22 cellular contexts compared by ENCODE assay signal in the genomic region with DNA sequence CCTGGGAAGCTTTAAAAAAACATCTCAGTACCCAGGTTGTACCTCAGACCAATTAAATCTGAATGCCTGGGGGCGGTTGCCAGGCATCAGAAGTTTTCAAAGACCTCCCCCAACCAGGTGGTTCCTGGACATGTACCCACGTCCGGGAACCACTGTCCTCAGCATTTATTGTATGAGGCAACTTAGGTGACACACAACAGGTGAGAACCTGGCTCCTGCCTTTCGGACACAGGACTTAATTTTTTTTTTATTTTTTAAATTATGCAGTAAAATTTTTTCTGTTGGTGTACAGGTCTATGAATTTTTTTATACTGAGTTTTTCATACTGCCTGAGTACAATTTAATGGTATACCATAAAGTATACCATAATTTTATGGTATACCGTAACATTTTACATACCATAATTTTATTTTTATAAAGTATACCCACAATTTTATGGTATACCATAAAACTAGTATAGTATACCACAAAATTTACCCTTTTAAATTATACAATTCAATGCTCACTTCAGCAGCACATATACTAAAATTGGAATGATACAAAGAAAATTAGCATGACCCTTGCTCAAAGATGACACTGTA. TPM values are rescaled to one million over a fixed set of nuclear protein-coding genes. Genes with fewer than 3 reads are reported as not detected.
A peak's percentile ranks its signal among the peaks of the same experiment; 100 is the strongest.
DNase-seq lines count a peak whose midpoint lies in the region; ATAC-seq and TF ChIP-seq lines count a peak whose summit lies in the region.
"Had no signal": no experiment of that assay in that cellular context is flagged by ENCODE, and none has a peak within 500 bp of the region (broad histone marks: within the 10 kb centered on the region; RNA-seq: fewer than 3 reads in every experiment).

No MANE protein-coding gene starts in this region.

- no peak for TF ChIP-seq CTCF in RWPE2 (IDR thresholded peaks at IDR 0.05; ENCODE audit: poor library complexity, severe bottlenecking)

- H3K4me1 ChIP-seq in RWPE2 (ENCODE audit: insufficient read depth, poor library complexity, severe bottlenecking) (peaks cover 38% of the 10 kb centered on the region), mesodermal cell (ENCODE audit: control insufficient read depth, insufficient read depth, low read length, poor library complexity, severe bottlenecking) (peaks cover 26% of the 10 kb centered on the region), thymus (ENCODE audit: control insufficient read depth, insufficient read depth, low read length) (no peaks in the 10 kb centered on the region)
- H3K4me1 ChIP-seq: colonic mucosa, sigmoid colon had no signal

- H3K4me3 ChIP-seq in RWPE2 (ENCODE audit: severe bottlenecking) (no peak overlapping the region), mesodermal cell (ENCODE audit: extremely low read depth, insufficient read depth, low read length, poor library complexity, severe bottlenecking) (no peak overlapping the region), thymus (ENCODE audit: low read length) (no peak overlapping the region)
- H3K4me3 ChIP-seq: colonic mucosa, MG63, sigmoid colon, transverse colon had no signal

- no peaks in the 10 kb centered on the region for H3K27me3 ChIP-seq in RWPE2 (ENCODE audit: insufficient read depth, poor library complexity, severe bottlenecking)
- no peaks in the 10 kb centered on the region for H3K27me3 ChIP-seq in thymus (ENCODE audit: control insufficient read depth, insufficient read depth)
- H3K27me3 ChIP-seq: colonic mucosa, MG63, sigmoid colon, transverse colon had no signal

- ATAC-seq in RWPE2 (ENCODE audit: low read depth) (no peak), esophagus mucosa (peak; percentile 57)
- ATAC-seq: activated T-cell treated with anti-CD3 and anti-CD28 coated beads, Interleukin-2, amount 50 U/mL, for 72 hours; natural killer cell; SK-N-SH treated with all-trans-retinoic acid at 6 μM for 48 hours had no signal

- peak overlapping the region; percentile 97 for H3K27ac ChIP-seq in RWPE2 (ENCODE audit: poor library complexity, severe bottlenecking)
- peak overlapping the region; percentile 77 for H3K27ac ChIP-seq in mesodermal cell (ENCODE audit: low read depth, low read length, severe bottlenecking)
- H3K27ac ChIP-seq in thymus (ENCODE audit: low read depth), result peak overlapping the region; percentile 6
- H3K27ac ChIP-seq: colonic mucosa, sigmoid colon, transverse colon had no signal

- DNase-seq in RWPE2 (ENCODE audit: low spot score) (no peak), occipital lobe (lab: John Stamatoyannopoulos, UW) (no peak), SK-N-DZ (ENCODE audit: low spot score) (no peak)
- no peak for DNase-seq in activated CD4-positive, alpha-beta T cell treated with anti-CD3 and anti-CD28 coated beads for 1 hour
- DNase-seq: activated CD4-positive, alpha-beta T cell treated with anti-CD3 and anti-CD28 coated beads for 48 hours; activated naive CD4-positive, alpha-beta T cell treated with anti-CD3 and anti-CD28 coated beads, Interleukin-2, amount 10 ng/mL, durations not matched to agents 7 days and 5 days; activated T-cell treated with anti-CD3 and anti-CD28 coated beads, Interleukin-2, amount 50 U/mL, for 72 hours; amniotic stem cell; CD4-positive, alpha-beta memory T cell; colonic mucosa; DMS 273 treated with DMSO at 0.1 percent for 48 hours; effector memory CD4-positive, alpha-beta T cell; natural killer cell; NCI-H2107; sigmoid colon; stimulated activated CD4-positive, alpha-beta T cell treated with anti-CD3 and anti-CD28 coated beads, Interleukin-15, amount 100 ng/mL, for 24 hours; transverse colon had no signal

- no peaks in the 10 kb centered on the region for H3K36me3 ChIP-seq in RWPE2 (ENCODE audit: low read depth)
- no peaks in the 10 kb centered on the region for H3K36me3 ChIP-seq in mesodermal cell (ENCODE audit: control insufficient read depth, insufficient read depth, low read length)
- H3K36me3 ChIP-seq in thymus (ENCODE audit: control insufficient read depth, insufficient read depth), result no peaks in the 10 kb centered on the region
- H3K36me3 ChIP-seq: colonic mucosa, MG63, sigmoid colon, transverse colon had no signal

- WGBS in mesodermal cell (ENCODE audit: insufficient coverage in 2 of 2), 2 experiments, result 95% methylated on average over 3 of the region's 5 CpGs; no CpG with 5 or more reads in 1 of the 2 experiments
- WGBS in thymus, result 74% methylated on average over 5 of the region's 5 CpGs

- no peaks in the 10 kb centered on the region for H3K9me3 ChIP-seq in RWPE2 (ENCODE audit: severe bottlenecking)
- no peaks in the 10 kb centered on the region for H3K9me3 ChIP-seq in mesodermal cell (ENCODE audit: control insufficient read depth, low read length)
- no peaks in the 10 kb centered on the region for H3K9me3 ChIP-seq in thymus (ENCODE audit: control insufficient read depth)
- H3K9me3 ChIP-seq: colonic mucosa, MG63, sigmoid colon, transverse colon had no signal

RNA-seq across cellular contexts. Expression of gene DHX8, which starts 38.7 kb away (rescaled TPM):
- 39.0 TPM for total RNA-seq in esophagus mucosa
- polyA plus RNA-seq in mesodermal cell (2013, experiment 1 of 2), result 34.3 TPM
- 29.6 TPM for polyA plus RNA-seq in mesodermal cell (2013, experiment 2 of 2)
- polyA plus RNA-seq in thymus, result 42.2 TPM
- 36.3 TPM for total RNA-seq in occipital lobe
- 45.6 and 46.0 TPM in 2 replicates for polyA plus RNA-seq in SK-N-DZ (2014; cell fraction: cytosol; rRNA removed)
- polyA plus RNA-seq in SK-N-DZ (2014; cell fraction: nucleus; rRNA removed), result 23.5 and 32.2 TPM in 2 replicates

RNA-seq across cellular contexts. Expression of gene ARL4D, which starts 46.3 kb away (rescaled TPM):
- total RNA-seq in esophagus mucosa (123 TPM), occipital lobe (46.5 TPM)
- polyA plus RNA-seq in mesodermal cell (2013, experiment 1 of 2), result 36.6 TPM
- 32.4 TPM for polyA plus RNA-seq in mesodermal cell (2013, experiment 2 of 2)
- polyA plus RNA-seq in thymus, result 26.8 TPM
- 29.5 and 30.6 TPM in 2 replicates for polyA plus RNA-seq in SK-N-DZ (2014; cell fraction: cytosol; rRNA removed)
- polyA plus RNA-seq in SK-N-DZ (2014; cell fraction: nucleus; rRNA removed), result 14.2 and 18.3 TPM in 2 replicates

Comparison
In these comparisons a context has a peak if more than half of its experiments do, and no peak if none do; other contexts are left out.
1. H3K27ac ChIP-seq: peak in every context shown above with its lines; median percentile 97 in RWPE2; 77 in mesodermal cell; 6 in thymus.